In the genomic region with DNA sequence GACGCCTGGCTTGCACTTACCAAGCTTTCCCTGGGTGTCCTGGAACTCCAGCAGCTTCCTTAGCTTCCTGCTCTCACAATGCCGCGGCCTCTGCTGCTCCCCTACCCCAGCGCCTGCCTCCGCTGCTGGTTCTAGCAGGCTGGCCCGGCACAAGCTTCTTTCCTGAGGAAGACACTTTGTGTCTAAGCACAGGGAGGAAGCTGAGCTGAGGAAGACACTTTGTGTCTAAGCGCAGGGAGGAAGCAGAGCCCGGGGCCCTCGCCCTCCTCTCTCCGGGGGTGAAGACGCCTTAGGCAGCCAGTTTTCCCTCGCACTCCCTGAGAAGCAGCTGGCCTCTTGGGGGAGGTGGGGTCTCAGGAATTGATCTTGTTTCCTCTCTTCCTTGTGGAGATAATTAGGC, we compare ENCODE assay signal across 14 cellular contexts.
A peak's percentile ranks its signal among the peaks of the same experiment; 100 is the strongest.
DNase-seq lines count a peak whose midpoint lies in the region; ATAC-seq and TF ChIP-seq lines count a peak whose summit lies in the region.
"Had no signal": no experiment of that assay in that cellular context is flagged by ENCODE, and none has a peak within 500 bp of the region (broad histone marks: within the 10 kb centered on the region; RNA-seq: fewer than 3 reads in every experiment).

No MANE protein-coding gene starts in this region.

- H2BK15ac ChIP-seq in IMR-90 (ENCODE audit: low read depth, low read length) = no peak overlapping the region
- H2BK15ac ChIP-seq in mesendoderm (replicated peaks; ENCODE audit: low read depth) = no peak overlapping the region

- H2BK5ac ChIP-seq in IMR-90 (ENCODE audit: low read depth, low read length, poor library complexity, severe bottlenecking) = no peak overlapping the region
- H2BK5ac ChIP-seq in mesendoderm (ENCODE audit: low read length) = no peak overlapping the region

- H4K20me1 ChIP-seq in BLaER1 (peaks cover 93% of the 10 kb centered on the region), IMR-90 (ENCODE audit: insufficient read depth, low read length) (peaks cover 19% of the 10 kb centered on the region)

- no peak overlapping the region for H2BK20ac ChIP-seq in IMR-90 (ENCODE audit: low read depth, low read length)

- H2BK120ac ChIP-seq in IMR-90 (ENCODE audit: low read depth, low read length) (no peak overlapping the region), mesendoderm (ENCODE audit: low read depth, low read length) (no peak overlapping the region)

- H3K4ac ChIP-seq in IMR-90 (ENCODE audit: low read depth, low read length) = no peak overlapping the region
- no peak overlapping the region for H3K4ac ChIP-seq in mesendoderm (ENCODE audit: low read depth, low read length)

- no peak overlapping the region for H2AFZ ChIP-seq in IMR-90 (replicated peaks; ENCODE audit: low read length, poor library complexity)

- H3K36me3 Mint-ChIP-seq in central memory CD8-positive, alpha-beta T cell (ENCODE audit: insufficient read depth) = peaks cover 19% of the 10 kb centered on the region
- H3K36me3 Mint-ChIP-seq: natural killer cell treated with Interleukin-12 subunit alpha and Interleukin-12 subunit beta and Interleukin-15 and Interleukin-18, amount 100 ng/mL, for 72 hours had no signal

- in situ Hi-C loops in IMR-90 (cut with MboI; ENCODE audit: low sequenced_read_pairs) = no loop called here

- H3K4me3 Mint-ChIP-seq in central memory CD8-positive, alpha-beta T cell = no peak overlapping the region
- H3K4me3 Mint-ChIP-seq: activated naive CD4-positive, alpha-beta T cell treated with anti-CD3 and anti-CD28 coated beads, Interleukin-2, amount 50 U/mL, for 24 hours; natural killer cell treated with Interleukin-12 subunit alpha and Interleukin-12 subunit beta and Interleukin-15 and Interleukin-18, amount 100 ng/mL, for 72 hours had no signal

- H3K56ac ChIP-seq in IMR-90 (ENCODE audit: extremely low read depth, insufficient read depth, low read length) = no peak overlapping the region
- H3K56ac ChIP-seq in mesendoderm (ENCODE audit: low read length) = peak overlapping the region; percentile 10

- H3K4me3 ChIP-seq in BLaER1 = no peak overlapping the region
- no peak overlapping the region for H3K4me3 ChIP-seq in IMR-90 (ENCODE audit: insufficient read depth, low read depth, low read length)
- H3K4me3 ChIP-seq in mesendoderm (ENCODE audit: low read length) = no peak overlapping the region
- H3K4me3 ChIP-seq: GM12878 had no signal

- H3K9me3 ChIP-seq in BLaER1 (no peaks in the 10 kb centered on the region), IMR-90 (ENCODE audit: control insufficient read depth, insufficient read depth, low read length) (no peaks in the 10 kb centered on the region)

- no peak for TF ChIP-seq RAD21 in IMR-90 (IDR thresholded peaks at IDR 0.05; ENCODE audit: low read length)

- DNase-seq in IMR-90 (no peak), mesendoderm (no peak), globus pallidus (ENCODE audit: low spot score) (no peak), foreskin melanocyte (no peak), T1000 (lab: John Stamatoyannopoulos, UW) (no peak)
- no peak for DNase-seq in central memory CD8-positive, alpha-beta T cell (ENCODE audit: low spot score in 2 of 2)
- DNase-seq: COR-L47, NCI-H1417 treated with DMSO at 0.1 percent for 48 hours had no signal

- H3K18ac ChIP-seq in IMR-90 (ENCODE audit: low read depth, low read length) = no peak overlapping the region
- H3K18ac ChIP-seq in mesendoderm (ENCODE audit: low read length) = no peak overlapping the region

- no peak for TF ChIP-seq POLR2A in IMR-90 (IDR thresholded peaks at IDR 0.05; ENCODE audit: low read depth, low read length)

- POLR2A ChIA-PET in IMR-90 (lab: Charles Lee; ENCODE audit: unreplicated experiment) = no interaction called here

- peak overlapping the region; percentile 69 for H3K27ac Mint-ChIP-seq in central memory CD8-positive, alpha-beta T cell (ENCODE audit: low read depth)

- H3K4me1 Mint-ChIP-seq in central memory CD8-positive, alpha-beta T cell = peaks cover 8% of the 10 kb centered on the region

- dilution Hi-C loops in IMR-90 (cut with HindIII; ENCODE audit: low sequenced_read_pairs, unreplicated experiment) = no loop called here

- H3K4me2 ChIP-seq in BLaER1 (peak overlapping the region; percentile 89), IMR-90 (ENCODE audit: low read depth, low read length) (no peak overlapping the region), mesendoderm (ENCODE audit: low read length) (no peak overlapping the region)

- CTCF ChIA-PET in IMR-90 (lab: Yijun Ruan, JAX) = interaction anchor here (1.0 to 1.5 kb wide), 2 partner anchors 12 to 21 kb away, joined by 3 to 5 read pairs; no protein-coding TSS in a partner anchor

- no peak overlapping the region for H3K23ac ChIP-seq in IMR-90 (ENCODE audit: low read depth, low read length)
- H3K23ac ChIP-seq in mesendoderm (ENCODE audit: low read length) = no peak overlapping the region

- H3K9ac ChIP-seq in BLaER1 (peak overlapping the region; percentile 36; the same call in 1 of the 2 replicates), IMR-90 (ENCODE audit: low read depth, low read length) (no peak overlapping the region), mesendoderm (ENCODE audit: low read length) (no peak overlapping the region)

- no peak for TF ChIP-seq CTCF in IMR-90 (conservative IDR thresholded peaks at IDR 0.05; ENCODE audit: low read depth, low read length)

- H3K27me3 ChIP-seq in BLaER1 (no peaks in the 10 kb centered on the region), IMR-90 (ENCODE audit: control insufficient read depth, insufficient read depth, low read length) (no peaks in the 10 kb centered on the region), mesendoderm (ENCODE audit: insufficient read depth, low read length, poor library complexity) (no peaks in the 10 kb centered on the region)
- H3K27me3 ChIP-seq: foreskin keratinocyte had no signal

- intact Hi-C loops in IMR-90 (cut with micrococcal nuclease) = no loop called here

- H3K27ac ChIP-seq in BLaER1 = peak overlapping the region; percentile 55
- H3K27ac ChIP-seq in IMR-90 (ENCODE audit: insufficient read depth, low read length) = no peak overlapping the region
- H3K27ac ChIP-seq in mesendoderm (ENCODE audit: low read depth, low read length) = no peak overlapping the region
- H3K27ac ChIP-seq: foreskin keratinocyte had no signal

- H2AK9ac ChIP-seq in IMR-90 (replicated peaks; ENCODE audit: low read depth, low read length, poor library complexity) = peak overlapping the region; percentile 69

- 75% methylated on average over 6 of the region's 12 CpGs; no CpG with 5 or more reads in 1 of the 2 experiments for WGBS in IMR-90 (ENCODE audit: extremely low coverage in 2 of 2, insufficient read length in 1 of 2), 2 experiments
- no CpG with 5 or more reads among the region's 12 CpGs for WGBS in mesendoderm (ENCODE audit: extremely low coverage, insufficient coverage, low lambda C conversion rate)

- H4K91ac ChIP-seq in IMR-90 (ENCODE audit: insufficient read depth, low read depth, low read length) = no peak overlapping the region

- H3K14ac ChIP-seq in IMR-90 (replicated peaks; ENCODE audit: low read depth, low read length) = no peak overlapping the region

- H3K79me2 ChIP-seq in mesendoderm (ENCODE audit: control insufficient read depth, insufficient read depth, low read length) = no peaks in the 10 kb centered on the region

- H3K9me3 Mint-ChIP-seq in central memory CD8-positive, alpha-beta T cell = no peaks in the 10 kb centered on the region
- H3K9me3 Mint-ChIP-seq: activated naive CD4-positive, alpha-beta T cell treated with anti-CD3 and anti-CD28 coated beads, Interleukin-2, amount 50 U/mL, for 24 hours; natural killer cell treated with Interleukin-12 subunit alpha and Interleukin-12 subunit beta and Interleukin-15 and Interleukin-18, amount 100 ng/mL, for 72 hours had no signal

- H4K8ac ChIP-seq in IMR-90 (ENCODE audit: low read depth in 2 of 2, low read length in 2 of 2) (no peak overlapping the region), mesendoderm (ENCODE audit: low read depth, low read length) (no peak overlapping the region)

- H2AK5ac ChIP-seq in IMR-90 (ENCODE audit: low read depth, low read length) (0 out of 2 replicates have a peak overlapping the region, but pooled peaks have one; percentile 14), mesendoderm (ENCODE audit: low read length) (no peak overlapping the region)

- H3K4me1 ChIP-seq in BLaER1 (peaks cover 99% of the 10 kb centered on the region), IMR-90 (ENCODE audit: control insufficient read depth, insufficient read depth, low read length) (peaks cover 8% of the 10 kb centered on the region), mesendoderm (ENCODE audit: control insufficient read depth, low read depth, low read length) (no peaks in the 10 kb centered on the region)
- H3K4me1 ChIP-seq: foreskin keratinocyte had no signal

- H3K79me1 ChIP-seq in IMR-90 (ENCODE audit: low read depth in 1 of 2, low read length in 2 of 2) (peaks cover 0 to 26% of the 10 kb centered on the region in 2 experiments; a peak in 2 of 4 replicates), mesendoderm (ENCODE audit: low read length) (no peaks in the 10 kb centered on the region)

- H3K27me3 Mint-ChIP-seq in central memory CD8-positive, alpha-beta T cell = no peaks in the 10 kb centered on the region
- H3K27me3 Mint-ChIP-seq: activated naive CD4-positive, alpha-beta T cell treated with anti-CD3 and anti-CD28 coated beads, Interleukin-2, amount 50 U/mL, for 24 hours; natural killer cell treated with Interleukin-12 subunit alpha and Interleukin-12 subunit beta and Interleukin-15 and Interleukin-18, amount 100 ng/mL, for 72 hours had no signal

- H3K36me3 ChIP-seq in BLaER1 = peaks cover 81% of the 10 kb centered on the region
- H3K36me3 ChIP-seq in IMR-90 (ENCODE audit: control insufficient read depth, insufficient read depth, low read length) = peaks cover 66% of the 10 kb centered on the region
- peaks cover 17% of the 10 kb centered on the region for H3K36me3 ChIP-seq in mesendoderm (ENCODE audit: control insufficient read depth, insufficient read depth, low read length)

- no peaks in the 10 kb centered on the region for H3K9me1 ChIP-seq in IMR-90 (ENCODE audit: insufficient read depth, low read length)

- H4K5ac ChIP-seq in IMR-90 (ENCODE audit: low read depth, low read length) = no peak overlapping the region
- no peak overlapping the region for H4K5ac ChIP-seq in mesendoderm (ENCODE audit: low read length)

- ATAC-seq in IMR-90 (ENCODE audit: low read depth) = no peak
- ATAC-seq in central memory CD8-positive, alpha-beta T cell (replicated peaks; ENCODE audit: extremely low read depth, poor library complexity, severe bottlenecking) = no peak
- no peak for ATAC-seq in GM18858 (IDR thresholded peaks at IDR 0.05; ENCODE audit: unreplicated experiment)
- ATAC-seq: natural killer cell treated with Interleukin-12 subunit alpha and Interleukin-12 subunit beta and Interleukin-15 and Interleukin-18, amount 100 ng/mL, for 72 hours had no signal

- BruUV-seq in IMR-90 (replicated peaks; lab: Mats Ljungman, UMichigan) = no TSS peak

TF ChIP-seq in IMR-90, 13 proteins besides CTCF, POLR2A, EP300 and RAD21:
- no peak for TF ChIP-seq RCOR1 (IDR thresholded peaks at IDR 0.05; ENCODE audit: insufficient replicate concordance, low read length)
